1 cellular context compared by ENCODE assay signal in genomic region chr6:42276008-42276890, GRCh38.
TF ChIP-seq lines count a peak whose summit lies in the region.

No MANE protein-coding gene starts in this region.

TF ChIP-seq in WTC11, 78 proteins besides CTCF, POLR2A, EP300 and RAD21 (continued from another document):
- TF ChIP-seq, protein P1, sequence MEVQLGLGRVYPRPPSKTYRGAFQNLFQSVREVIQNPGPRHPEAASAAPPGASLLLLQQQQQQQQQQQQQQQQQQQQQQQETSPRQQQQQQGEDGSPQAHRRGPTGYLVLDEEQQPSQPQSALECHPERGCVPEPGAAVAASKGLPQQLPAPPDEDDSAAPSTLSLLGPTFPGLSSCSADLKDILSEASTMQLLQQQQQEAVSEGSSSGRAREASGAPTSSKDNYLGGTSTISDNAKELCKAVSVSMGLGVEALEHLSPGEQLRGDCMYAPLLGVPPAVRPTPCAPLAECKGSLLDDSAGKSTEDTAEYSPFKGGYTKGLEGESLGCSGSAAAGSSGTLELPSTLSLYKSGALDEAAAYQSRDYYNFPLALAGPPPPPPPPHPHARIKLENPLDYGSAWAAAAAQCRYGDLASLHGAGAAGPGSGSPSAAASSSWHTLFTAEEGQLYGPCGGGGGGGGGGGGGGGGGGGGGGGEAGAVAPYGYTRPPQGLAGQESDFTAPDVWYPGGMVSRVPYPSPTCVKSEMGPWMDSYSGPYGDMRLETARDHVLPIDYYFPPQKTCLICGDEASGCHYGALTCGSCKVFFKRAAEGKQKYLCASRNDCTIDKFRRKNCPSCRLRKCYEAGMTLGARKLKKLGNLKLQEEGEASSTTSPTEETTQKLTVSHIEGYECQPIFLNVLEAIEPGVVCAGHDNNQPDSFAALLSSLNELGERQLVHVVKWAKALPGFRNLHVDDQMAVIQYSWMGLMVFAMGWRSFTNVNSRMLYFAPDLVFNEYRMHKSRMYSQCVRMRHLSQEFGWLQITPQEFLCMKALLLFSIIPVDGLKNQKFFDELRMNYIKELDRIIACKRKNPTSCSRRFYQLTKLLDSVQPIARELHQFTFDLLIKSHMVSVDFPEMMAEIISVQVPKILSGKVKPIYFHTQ (CRISPR knock-in tag; IDR thresholded peaks at IDR 0.05): no peak
- TF ChIP-seq PRRX2 (CRISPR knock-in tag; IDR thresholded peaks at IDR 0.05): no peak
- TF ChIP-seq NFYB (CRISPR knock-in tag; conservative IDR thresholded peaks at IDR 0.05; ENCODE audit: low read depth): no peak
- no peak for TF ChIP-seq ATF3 (CRISPR knock-in tag; conservative IDR thresholded peaks at IDR 0.05)
- TF ChIP-seq HMGXB4 (CRISPR knock-in tag; IDR thresholded peaks at IDR 0.05): no peak
- TF ChIP-seq TEAD4 (CRISPR knock-in tag; IDR thresholded peaks at IDR 0.05): no peak
- TF ChIP-seq E2F5 (CRISPR knock-in tag; IDR thresholded peaks at IDR 0.05): no peak
- TF ChIP-seq CREM (CRISPR knock-in tag; IDR thresholded peaks at IDR 0.05): no peak
- TF ChIP-seq HMGA2 (CRISPR knock-in tag; IDR thresholded peaks at IDR 0.05): no peak
- no peak for TF ChIP-seq TP53 (CRISPR knock-in tag; IDR thresholded peaks at IDR 0.05)
- no peak for TF ChIP-seq RELA (CRISPR knock-in tag; IDR thresholded peaks at IDR 0.05; ENCODE audit: borderline replicate concordance)
